In the genomic region with DNA sequence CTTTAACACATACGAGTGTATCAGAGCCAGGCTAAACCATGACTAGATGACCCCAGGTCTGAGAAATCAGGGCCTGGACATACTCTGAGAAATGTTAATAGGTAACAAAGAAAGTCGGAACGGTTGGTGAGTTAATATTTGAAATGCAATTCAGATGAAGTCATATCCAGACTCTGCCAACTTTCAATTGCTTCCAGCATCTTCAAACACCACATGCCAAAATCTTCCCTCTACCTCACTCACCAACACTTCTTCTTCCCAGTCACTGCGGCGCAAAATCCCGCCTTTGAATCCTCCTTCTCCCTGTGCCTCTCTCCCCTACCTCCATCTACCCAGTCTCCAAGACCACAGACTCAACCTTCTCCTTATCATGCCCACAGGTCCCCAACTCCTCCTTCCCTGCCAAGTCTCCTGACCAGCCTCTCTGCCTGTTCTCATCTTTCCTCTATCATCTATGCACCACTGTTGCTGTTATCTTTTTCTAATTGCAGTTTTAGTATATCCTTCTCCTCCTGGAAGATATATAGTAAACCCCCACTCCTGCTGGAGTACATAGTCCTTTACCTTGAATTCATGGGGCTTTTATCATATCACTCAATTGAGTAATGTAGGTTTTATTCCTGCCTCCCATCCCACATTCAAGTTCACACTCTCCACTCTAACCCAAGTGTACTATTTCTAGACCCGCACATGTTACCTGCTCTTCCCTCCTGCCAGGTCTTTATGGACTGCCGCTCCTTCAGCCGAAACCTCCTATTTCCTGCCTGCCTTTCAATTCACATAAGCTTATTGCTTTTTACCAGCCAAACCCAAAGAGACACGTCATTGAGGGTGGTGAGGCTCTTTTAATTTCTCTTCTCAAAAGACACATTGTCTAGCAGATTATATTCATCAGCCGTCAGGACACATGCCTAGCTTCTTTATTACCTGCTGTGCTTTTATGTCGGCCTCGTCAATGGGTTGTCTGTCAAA, we compare ENCODE assay signal across 13 cellular contexts. TPM values are rescaled to one million over a fixed set of nuclear protein-coding genes. Genes with fewer than 3 reads are reported as not detected.
A peak's percentile ranks its signal among the peaks of the same experiment; 100 is the strongest.
DNase-seq lines count a peak whose midpoint lies in the region; ATAC-seq and TF ChIP-seq lines count a peak whose summit lies in the region.
"Had no signal": no experiment of that assay in that cellular context is flagged by ENCODE, and none has a peak within 500 bp of the region (broad histone marks: within the 10 kb centered on the region; RNA-seq: fewer than 3 reads in every experiment).

No MANE protein-coding gene starts in this region.

- DNase-seq in AG04450 (ENCODE audit: low read depth, low spot score), result peak; percentile 33
- DNase-seq in LoVo (ENCODE audit: low spot score), result peak; percentile 19
- peak; percentile 35 to 46 for DNase-seq in left colon
- no peak for DNase-seq in COR-L47 (lab: John Stamatoyannopoulos, UW)
- no peak for DNase-seq in heart right ventricle
- DNase-seq: brain microvascular endothelial cell, NCI-H2227 treated with DMSO at 0.1 percent for 48 hours had no signal

- ATAC-seq in left colon, result peak; percentile 89
- no peak for ATAC-seq in GM19395 (IDR thresholded peaks at IDR 0.05; ENCODE audit: unreplicated experiment)
- ATAC-seq in HG03460 (IDR thresholded peaks at IDR 0.05; ENCODE audit: unreplicated experiment), result no peak
- no peak for ATAC-seq in heart right ventricle
- ATAC-seq: gastroesophageal sphincter had no signal

- H3K36me3 ChIP-seq in heart right ventricle, result no peaks in the 10 kb centered on the region
- H3K36me3 ChIP-seq: BLaER1, brain microvascular endothelial cell, gastroesophageal sphincter had no signal

- intact Hi-C loops in left colon (cut with DNase I, micrococcal nuclease) (no loop called here), heart right ventricle (cut with DNase I) (no loop called here)

- H3K9me3 Mint-ChIP-seq in brain, result peaks cover 0 to 1% (median 0%) of the 10 kb centered on the region in 5 experiments

- peaks cover 2% of the 10 kb centered on the region for H3K27me3 ChIP-seq in AG04450 (ENCODE audit: control insufficient read depth, insufficient read depth, low read length)
- peaks cover 0 to 7% (median 0%) of the 10 kb centered on the region in 7 donors for H3K27me3 ChIP-seq in heart right ventricle
- H3K27me3 ChIP-seq: BLaER1, brain microvascular endothelial cell had no signal

- CTCF ChIA-PET in AG04450 (lab: Charles Lee), result no interaction called here

- 69 to 71% methylated on average over 13 of the region's 13 CpGs for whole genome bisulfite sequencing in heart right ventricle, 2 donors

- peak overlapping the region in 1 of 5 experiments; percentile 1 for H3K4me3 Mint-ChIP-seq in brain

- H3K36me3 Mint-ChIP-seq in brain, result no peaks in the 10 kb centered on the region

- no peak overlapping the region for H3K27ac ChIP-seq in AG04450 (ENCODE audit: low read depth, low read length)
- no peak overlapping the region for H3K27ac ChIP-seq in heart right ventricle
- H3K27ac ChIP-seq: BLaER1, brain microvascular endothelial cell, gastroesophageal sphincter, SK-N-MC had no signal

- H3K27me3 Mint-ChIP-seq in brain, result peaks cover 1% of the 10 kb centered on the region

- peak overlapping the region in 3 of 5 experiments; percentile 9 to 61 (median 46) for H3K27ac Mint-ChIP-seq in brain

- H3K9me3 ChIP-seq in AG04450 (ENCODE audit: control insufficient read depth, insufficient read depth, low read length) (no peaks in the 10 kb centered on the region), heart right ventricle (no peaks in the 10 kb centered on the region)
- H3K9me3 ChIP-seq: BLaER1, gastroesophageal sphincter had no signal

- H3K4me1 Mint-ChIP-seq in brain, result peaks cover 15% of the 10 kb centered on the region

- TF ChIP-seq CTCF in AG04450 (IDR thresholded peaks at IDR 0.05; ENCODE audit: low read depth, low read length) (no peak), brain (conservative IDR thresholded peaks at IDR 0.05) (no peak), heart right ventricle (IDR thresholded peaks at IDR 0.05) (no peak)

- POLR2A ChIA-PET in AG04450 (lab: Yijun Ruan, JAX), result no interaction called here

- H3K4me3 ChIP-seq in AG04450 (ENCODE audit: low read depth, low read length) (no peak overlapping the region), heart right ventricle (no peak overlapping the region)
- H3K4me3 ChIP-seq: BLaER1, gastroesophageal sphincter, SK-N-MC had no signal

- peaks cover 0 to 8% (median 0%) of the 10 kb centered on the region in 9 donors for H3K4me1 ChIP-seq in heart right ventricle
- H3K4me1 ChIP-seq: gastroesophageal sphincter had no signal

RNA-seq across cellular contexts. Expression of a gene that starts 41.5 kb away (rescaled TPM):
- 11.0 and 12.7 TPM in 2 replicates for polyA plus RNA-seq in AG04450 (2011; rRNA removed)
- 15.1 and 16.2 TPM in 2 replicates for polyA minus RNA-seq in AG04450 (2011; rRNA and poly(A)+ RNA removed)
- 27.4 TPM for polyA plus RNA-seq in brain (ENCODE audit: insufficient read depth, low read depth, low replicate concordance)
- 10 to 100 TPM; 19.6 to 19.9 TPM for total RNA-seq in left colon
- total RNA-seq in heart right ventricle, result 10 to 100 TPM; 17.7 to 33.7 (median 20.8) TPM
- 10 to 100 TPM in 1 of 2 donors, 1 to 10 TPM in 1; 7.5 to 13.1 TPM for polyA plus RNA-seq in heart right ventricle

Comparison
In these comparisons a context has a peak if more than half of its experiments do, and no peak if none do; other contexts are left out.
1. DNase-seq: peak in AG04450 (single experiment), LoVo (single experiment) and left colon (2 of 2); none in COR-L47 (single experiment) and heart right ventricle (0 of 2).